In the genomic region with DNA sequence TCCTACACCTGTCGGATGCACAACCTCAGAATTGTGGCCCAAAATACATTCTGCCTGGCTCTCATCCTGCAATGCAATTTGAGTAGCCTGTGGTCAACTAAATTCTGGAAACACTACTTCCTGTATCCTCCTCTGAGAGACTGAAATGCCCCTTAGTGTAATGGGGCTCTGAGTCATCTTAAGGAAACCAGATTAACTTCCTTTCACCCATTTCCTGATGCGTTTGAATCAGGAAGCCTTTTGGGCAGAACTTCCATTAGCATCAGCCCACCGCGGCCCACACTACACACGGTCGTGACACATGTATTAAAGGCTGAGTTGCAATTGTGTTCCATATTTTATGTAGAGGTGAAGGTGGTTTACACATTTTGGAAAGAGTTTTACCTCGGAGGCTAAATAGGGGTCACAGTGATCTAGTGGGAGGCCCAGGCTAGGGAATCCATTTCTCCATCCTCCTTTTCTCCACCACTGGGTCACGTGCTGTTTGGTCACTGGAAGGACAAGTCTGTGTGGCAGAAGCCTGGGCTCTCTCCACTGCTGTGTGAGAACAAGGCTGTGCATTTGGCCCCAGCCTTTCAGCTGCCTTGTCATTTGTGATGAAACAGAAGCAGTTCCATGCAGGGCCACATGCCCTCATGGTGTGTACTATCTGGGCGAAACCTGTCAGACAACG, we compare ENCODE assay signal across 8 cellular contexts. TPM values are rescaled to one million over a fixed set of nuclear protein-coding genes. Genes with fewer than 3 reads are reported as not detected.
DNase-seq lines count a peak whose midpoint lies in the region; ATAC-seq and TF ChIP-seq lines count a peak whose summit lies in the region.

No MANE protein-coding gene starts in this region.

- H3K27me3 Mint-ChIP-seq in activated naive CD8-positive, alpha-beta T cell treated with anti-CD3 and anti-CD28 coated beads, Interleukin-2, amount 10 ng/mL, durations not matched to agents 7 days and 5 days: no peaks in the 10 kb centered on the region
- no peaks in the 10 kb centered on the region for H3K27me3 Mint-ChIP-seq in naive B cell

- TF ChIP-seq CTCF in dorsolateral prefrontal cortex (IDR thresholded peaks at IDR 0.05 in 54 of 56, conservative IDR thresholded peaks at IDR 0.05 in 2 of 56; ENCODE audit: low read depth in 1 of 56, partially characterized antibody in 56 of 56): no peak
- TF ChIP-seq CTCF in ovary (IDR thresholded peaks at IDR 0.05): no peak

- ATAC-seq in GM18511 (IDR thresholded peaks at IDR 0.05; ENCODE audit: unreplicated experiment) (peak; percentile 39), naive B cell (ENCODE audit: low read depth in 2 of 2) (no peak), GM18505 (IDR thresholded peaks at IDR 0.05; ENCODE audit: unreplicated experiment) (no peak), GM18867 (IDR thresholded peaks at IDR 0.05; ENCODE audit: unreplicated experiment) (no peak)
- peak; percentile 64 for ATAC-seq in activated naive CD8-positive, alpha-beta T cell treated with anti-CD3 and anti-CD28 coated beads, Interleukin-2, amount 10 ng/mL, durations not matched to agents 7 days and 5 days (ENCODE audit: low read depth)

- no peak for TF ChIP-seq EP300 in ovary (IDR thresholded peaks at IDR 0.05)

- peak overlapping the region; percentile 76 for H3K27ac Mint-ChIP-seq in activated naive CD8-positive, alpha-beta T cell treated with anti-CD3 and anti-CD28 coated beads, Interleukin-2, amount 10 ng/mL, durations not matched to agents 7 days and 5 days
- peak overlapping the region; percentile 4 to 71 (median 44) for H3K27ac Mint-ChIP-seq in naive B cell

- peaks cover 24% of the 10 kb centered on the region for H3K4me1 Mint-ChIP-seq in activated naive CD8-positive, alpha-beta T cell treated with anti-CD3 and anti-CD28 coated beads, Interleukin-2, amount 10 ng/mL, durations not matched to agents 7 days and 5 days
- peaks cover 31 to 45% (median 42%) of the 10 kb centered on the region in 3 donors for H3K4me1 Mint-ChIP-seq in naive B cell

- 79 to 84% (median 83%) methylated on average over 10 of the region's 10 CpGs for WGBS in ovary, 3 donors

- peaks cover 91% of the 10 kb centered on the region for H3K4me1 ChIP-seq in Karpas-422 (ENCODE audit: low read length)
- peaks cover 17% of the 10 kb centered on the region for H3K4me1 ChIP-seq in ovary (ENCODE audit: insufficient read depth)

- peak overlapping the region; percentile 31 for H3K4me3 Mint-ChIP-seq in activated naive CD8-positive, alpha-beta T cell treated with anti-CD3 and anti-CD28 coated beads, Interleukin-2, amount 10 ng/mL, durations not matched to agents 7 days and 5 days
- H3K4me3 Mint-ChIP-seq in naive B cell: no peak overlapping the region

- POLR2A ChIA-PET in activated naive CD8-positive, alpha-beta T cell treated with anti-CD3 and anti-CD28 coated beads, Interleukin-2, amount 10 ng/mL, durations not matched to agents 7 days and 5 days (lab: Charles Lee): no interaction called here

- no peaks in the 10 kb centered on the region for H4K20me1 ChIP-seq in Karpas-422 (ENCODE audit: insufficient read depth, low read depth, low read length)

- H3K36me3 ChIP-seq in Karpas-422 (ENCODE audit: insufficient read depth, low read length): no peaks in the 10 kb centered on the region
- no peaks in the 10 kb centered on the region for H3K36me3 ChIP-seq in ovary

- no peaks in the 10 kb centered on the region for H3K9me3 Mint-ChIP-seq in activated naive CD8-positive, alpha-beta T cell treated with anti-CD3 and anti-CD28 coated beads, Interleukin-2, amount 10 ng/mL, durations not matched to agents 7 days and 5 days
- H3K9me3 Mint-ChIP-seq in naive B cell: no peaks in the 10 kb centered on the region

- H3K9me3 ChIP-seq in Karpas-422 (ENCODE audit: low read length) (no peaks in the 10 kb centered on the region), ovary (no peaks in the 10 kb centered on the region)

- no peak overlapping the region for H2AFZ ChIP-seq in Karpas-422 (ENCODE audit: low read length)

- H3K27ac ChIP-seq in Karpas-422 (ENCODE audit: low read length): peak overlapping the region; percentile 100
- H3K27ac ChIP-seq in dorsolateral prefrontal cortex: no peak overlapping the region
- no peak overlapping the region for H3K27ac ChIP-seq in ovary

- peak overlapping the region; percentile 15; the same call in 1 of the 2 replicates for H3K9ac ChIP-seq in Karpas-422 (ENCODE audit: low read length)

- TF ChIP-seq POLR2A in GM18505 (IDR thresholded peaks at IDR 0.05; ENCODE audit: borderline replicate concordance, extremely low read depth, insufficient read depth, insufficient read length) (no peak), ovary (IDR thresholded peaks at IDR 0.05) (no peak)

- DNase-seq in Karpas-422: no peak
- no peak for DNase-seq in activated naive CD8-positive, alpha-beta T cell treated with anti-CD3 and anti-CD28 coated beads, Interleukin-2, amount 10 ng/mL, durations not matched to agents 7 days and 5 days
- no peak for DNase-seq in naive B cell
- DNase-seq in dorsolateral prefrontal cortex: no peak
- DNase-seq in ovary: no peak

- H3K79me2 ChIP-seq in Karpas-422 (ENCODE audit: low read length): peaks cover 82% of the 10 kb centered on the region

- H3K36me3 Mint-ChIP-seq in activated naive CD8-positive, alpha-beta T cell treated with anti-CD3 and anti-CD28 coated beads, Interleukin-2, amount 10 ng/mL, durations not matched to agents 7 days and 5 days: no peaks in the 10 kb centered on the region
- H3K36me3 Mint-ChIP-seq in naive B cell: peaks cover 0 to 12% of the 10 kb centered on the region in 2 donors

- intact Hi-C loops in dorsolateral prefrontal cortex (cut with DNase I): loop anchor here (5.0 to 10.0 kb wide), 3 partner anchors 350 to 1322 kb away; partner anchors contain the start of gene CTNND2 (in 1 of the 2)
- intact Hi-C loops in ovary (cut with DNase I): no loop called here

- H3K4me2 ChIP-seq in Karpas-422 (ENCODE audit: low read depth, low read length, poor library complexity, severe bottlenecking): peak overlapping the region; percentile 87

- H3K4me3 ChIP-seq in Karpas-422 (ENCODE audit: low read length): no peak overlapping the region
- no peak overlapping the region for H3K4me3 ChIP-seq in dorsolateral prefrontal cortex
- H3K4me3 ChIP-seq in ovary: no peak overlapping the region

- H3K27me3 ChIP-seq in Karpas-422 (ENCODE audit: low read length): no peaks in the 10 kb centered on the region
- no peaks in the 10 kb centered on the region for H3K27me3 ChIP-seq in dorsolateral prefrontal cortex
- H3K27me3 ChIP-seq in ovary: no peaks in the 10 kb centered on the region

- no peaks in the 10 kb centered on the region for H3K9me2 ChIP-seq in Karpas-422 (replicated peaks; ENCODE audit: insufficient read depth, low read length)

RNA-seq across cellular contexts. Expression of gene DAP, which starts 55.9 kb away (rescaled TPM):
- 33.8 and 42.6 TPM in 2 replicates for total RNA-seq in Karpas-422 (2014; rRNA removed; shearing (Covaris generic); ENCODE audit: low replicate concordance)
- 10 to 100 TPM; 47.8 to 50.2 TPM for total RNA-seq in activated naive CD8-positive, alpha-beta T cell treated with anti-CD3 and anti-CD28 coated beads, Interleukin-2, amount 10 ng/mL, durations not matched to agents 7 days and 5 days
- polyA plus RNA-seq in naive B cell (ENCODE audit: low read depth in 6 of 6) (10 to 100 TPM; 48.6 to 90.4 (median 62.8) TPM), ovary (100 to 1,000 TPM in 1 of 2 donors, 10 to 100 TPM in 1; 68.9 to 159 TPM)
- total RNA-seq in dorsolateral prefrontal cortex (10 to 100 TPM; 16.1 to 43.5 (median 28.7) TPM), ovary (100 to 1,000 TPM in 1 of 7 donors, 10 to 100 TPM in 6; 32.0 to 115 (median 88.5) TPM)

Comparison
In these comparisons a context has a peak if more than half of its experiments do, and no peak if none do; other contexts are left out.
1. ATAC-seq: peak in GM18511 (single experiment) and activated naive CD8-positive, alpha-beta T cell treated with anti-CD3 and anti-CD28 coated beads, Interleukin-2, amount 10 ng/mL, durations not matched to agents 7 days and 5 days (single experiment); none in naive B cell (0 of 2), GM18505 (single experiment) and GM18867 (single experiment).
2. intact Hi-C loops: an anchor here in dorsolateral prefrontal cortex (5.0 to 10.0 kb wide); none called in ovary.